ENCODE assay signal across 8 cellular contexts in the genomic region with DNA sequence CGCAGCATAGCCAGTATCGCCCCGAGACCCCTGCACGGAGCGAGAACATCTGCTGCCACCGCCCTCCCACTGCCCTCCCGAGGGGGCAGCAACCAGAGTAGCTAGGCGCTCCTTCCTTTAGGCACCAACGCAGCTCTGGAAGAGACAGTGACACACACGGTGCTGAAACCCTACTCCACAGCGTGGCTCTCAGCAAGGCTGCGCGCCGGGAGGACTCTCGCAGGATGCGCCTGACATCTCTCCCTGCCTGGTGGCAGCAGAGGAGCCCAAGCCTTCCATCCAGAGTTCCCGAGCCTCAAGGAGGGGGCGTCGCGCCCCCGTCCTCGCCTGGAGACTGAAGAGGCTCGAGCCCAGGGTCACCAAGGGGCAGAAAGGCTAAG. TPM values are rescaled to one million over a fixed set of nuclear protein-coding genes. Genes with fewer than 3 reads are reported as not detected.
DNase-seq lines count a peak whose midpoint lies in the region; ATAC-seq lines count a peak whose summit lies in the region.

No MANE protein-coding gene starts in this region.

- H3K4me3 Mint-ChIP-seq in activated T-cell treated with anti-CD3 and anti-CD28 coated beads, Interleukin-2, amount 50 U/mL, for 4 hours = peak overlapping the region; percentile 82

- no peaks in the 10 kb centered on the region for H3K9me3 Mint-ChIP-seq in activated T-cell treated with anti-CD3 and anti-CD28 coated beads, Interleukin-2, amount 50 U/mL, for 4 hours

- 94% methylated on average over 23 of the region's 23 CpGs for WGBS in thymus

- peaks cover 68% of the 10 kb centered on the region for H3K4me1 Mint-ChIP-seq in activated T-cell treated with anti-CD3 and anti-CD28 coated beads, Interleukin-2, amount 50 U/mL, for 4 hours (ENCODE audit: low read depth)

- H3K36me3 Mint-ChIP-seq in activated T-cell treated with anti-CD3 and anti-CD28 coated beads, Interleukin-2, amount 50 U/mL, for 4 hours (ENCODE audit: insufficient read depth) = peaks cover 5% of the 10 kb centered on the region

- H3K27me3 Mint-ChIP-seq in activated T-cell treated with anti-CD3 and anti-CD28 coated beads, Interleukin-2, amount 50 U/mL, for 4 hours (ENCODE audit: low read depth) = no peaks in the 10 kb centered on the region

- H3K27me3 ChIP-seq in adipocyte (replicated peaks; ENCODE audit: control insufficient read depth, insufficient read depth, low read length) = no peaks in the 10 kb centered on the region
- no peaks in the 10 kb centered on the region for H3K27me3 ChIP-seq in thymus (ENCODE audit: control insufficient read depth, insufficient read depth)

- peak overlapping the region; percentile 31 for H3K27ac ChIP-seq in thymus (ENCODE audit: low read depth)

- H3K36me3 ChIP-seq in adipocyte (ENCODE audit: control insufficient read depth, insufficient read depth, low read length, severe bottlenecking) (no peaks in the 10 kb centered on the region), thymus (ENCODE audit: control insufficient read depth, insufficient read depth) (peaks cover 6% of the 10 kb centered on the region)

- no peak for DNase-seq in activated T-cell treated with anti-CD3 and anti-CD28 coated beads, Interleukin-2, amount 50 U/mL, for 4 hours
- no peak for DNase-seq in activated T-cell treated with anti-CD3 and anti-CD28 coated beads, Interleukin-2, amount 50 U/mL, for 1 hour
- no peak for DNase-seq in adipocyte (ENCODE audit: low read depth)
- DNase-seq in iris pigment epithelial cell (ENCODE audit: low read depth) = peak; percentile 43
- no peak for DNase-seq in epidermal melanocyte (ENCODE audit: insufficient read length, low spot score)
- DNase-seq in activated CD8-positive, alpha-beta memory T cell treated with anti-CD3 and anti-CD28 coated beads for 24 hours = no peak

- H3K4me1 ChIP-seq in adipocyte (ENCODE audit: control insufficient read depth, insufficient read depth, low read length) (peaks cover 22% of the 10 kb centered on the region), thymus (ENCODE audit: control insufficient read depth, insufficient read depth, low read length) (peaks cover 47% of the 10 kb centered on the region)

- H3K9me3 ChIP-seq in adipocyte (ENCODE audit: control insufficient read depth, low read length) (no peaks in the 10 kb centered on the region), thymus (ENCODE audit: control insufficient read depth) (no peaks in the 10 kb centered on the region)

- H3K9ac ChIP-seq in adipocyte (ENCODE audit: low read length) = peak overlapping the region; percentile 33

- no peak for ATAC-seq in activated T-cell treated with anti-CD3 and anti-CD28 coated beads, Interleukin-2, amount 50 U/mL, for 4 hours
- ATAC-seq in HG02852 (IDR thresholded peaks at IDR 0.05; ENCODE audit: unreplicated experiment) = no peak

- H3K4me3 ChIP-seq in adipocyte (ENCODE audit: low read length) = peak overlapping the region; percentile 41
- no peak overlapping the region for H3K4me3 ChIP-seq in thymus (ENCODE audit: low read length)

RNA-seq across cellular contexts. Expression of gene TAF4, which starts 2.1 kb away (rescaled TPM):
- 10 to 100 TPM; 26.4 to 31.1 (median 27.0) TPM for total RNA-seq in activated T-cell treated with anti-CD3 and anti-CD28 coated beads, Interleukin-2, amount 50 U/mL, for 4 hours
- polyA plus RNA-seq in thymus = 12.0 TPM

RNA-seq across cellular contexts. Expression of gene LSM14B, which starts 58.7 kb away (rescaled TPM):
- 10 to 100 TPM; 35.2 to 41.3 (median 40.9) TPM for total RNA-seq in activated T-cell treated with anti-CD3 and anti-CD28 coated beads, Interleukin-2, amount 50 U/mL, for 4 hours
- polyA plus RNA-seq in thymus = 23.1 TPM
